Comparison of ENCODE assay signal across 22 cellular contexts in the genomic region with DNA sequence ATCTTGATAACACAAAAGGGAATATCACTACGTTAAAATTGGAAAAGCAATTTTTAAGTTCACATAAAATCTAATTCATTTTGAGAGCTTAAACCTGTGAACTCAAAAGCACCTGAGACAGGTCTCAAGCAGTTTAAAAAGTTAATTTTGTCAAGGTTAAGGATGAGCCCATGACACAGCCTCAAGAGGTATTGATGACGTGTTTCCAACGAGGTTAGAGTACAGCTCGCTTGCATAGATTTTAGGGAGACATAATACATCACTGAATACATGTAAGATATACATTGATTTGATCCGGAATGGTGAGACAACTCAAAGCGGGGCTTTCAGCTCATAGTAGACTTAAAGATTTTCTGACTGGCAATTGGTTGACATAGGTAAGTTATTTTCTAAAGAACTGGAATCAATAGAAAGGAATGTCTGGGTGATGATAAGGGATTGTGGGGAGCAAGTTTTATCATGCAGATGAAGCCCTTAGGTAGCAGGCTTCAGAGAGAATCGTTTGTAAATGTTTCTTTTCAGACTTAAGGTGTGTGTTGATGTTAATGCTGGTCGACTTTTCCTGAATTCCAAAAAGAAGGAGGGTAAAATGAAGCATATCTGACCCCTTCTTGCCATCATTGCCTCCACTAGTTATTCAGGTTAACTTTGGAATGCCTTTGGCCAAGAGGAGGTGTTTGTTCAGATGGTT.
DNase-seq lines count a peak whose midpoint lies in the region; ATAC-seq, FAIRE-seq and TF ChIP-seq lines count a peak whose summit lies in the region.
"Had no signal": no experiment of that assay in that cellular context is flagged by ENCODE, and none has a peak within 500 bp of the region (broad histone marks: within the 10 kb centered on the region; RNA-seq: fewer than 3 reads in every experiment).

No MANE protein-coding gene starts in this region.

- intact Hi-C loops in pancreas (cut with DNase I): no loop called here

- H3K79me2 ChIP-seq in H9 (ENCODE audit: insufficient read depth, low read length) (no peaks in the 10 kb centered on the region), SU-DHL-6 (ENCODE audit: insufficient read depth, low read length) (no peaks in the 10 kb centered on the region)

- H3K23ac ChIP-seq in H9 (ENCODE audit: insufficient read length, low read depth, low read length): no peak overlapping the region

- H3T11ph ChIP-seq in H9 (ENCODE audit: low read length): no peak overlapping the region

- no peak overlapping the region for H2BK20ac ChIP-seq in H9 (ENCODE audit: low read depth, low read length, poor library complexity, severe bottlenecking)

- H4K20me1 ChIP-seq in H9 (ENCODE audit: control insufficient read depth, insufficient read depth, insufficient read length): no peaks in the 10 kb centered on the region
- no peaks in the 10 kb centered on the region for H4K20me1 ChIP-seq in SU-DHL-6 (ENCODE audit: low read depth, low read length)

- TF ChIP-seq CTCF in H9 (conservative IDR thresholded peaks at IDR 0.05) (no peak), SU-DHL-6 (IDR thresholded peaks at IDR 0.05; ENCODE audit: insufficient read depth, low read length, poor library complexity, severe bottlenecking) (no peak), pancreas (IDR thresholded peaks at IDR 0.05) (no peak)

- no peak overlapping the region for H2BK12ac ChIP-seq in H9 (ENCODE audit: insufficient read length, low read depth, low read length)

- no peaks in the 10 kb centered on the region for H3K23me2 ChIP-seq in H9 (ENCODE audit: insufficient read length, low read depth, low read length, poor library complexity, severe bottlenecking)

- H3K79me1 ChIP-seq in H9 (ENCODE audit: insufficient read depth, low read depth, low read length, poor library complexity, severe bottlenecking): no peaks in the 10 kb centered on the region

- no peak overlapping the region for H4K91ac ChIP-seq in H9 (ENCODE audit: insufficient read length, low read depth, low read length)

- H3K4ac ChIP-seq in H9 (ENCODE audit: low read depth, low read length): no peak overlapping the region

- no peak overlapping the region for H3K4me3 ChIP-seq in SU-DHL-6 (ENCODE audit: insufficient read depth, low read length, poor library complexity, severe bottlenecking)
- H3K4me3 ChIP-seq in pancreas: no peak overlapping the region

- no peak for DNase-seq in H9
- DNase-seq in iPS DF 19.7 (ENCODE audit: low read depth, low spot score): peak; percentile 45
- no peak for DNase-seq in NCI-H2081 treated with DMSO at 0.1 percent for 48 hours (lab: John Stamatoyannopoulos, UW)
- DNase-seq in pancreas: no peak
- DNase-seq in NCI-H446 (lab: John Stamatoyannopoulos, UW): no peak
- DNase-seq: ACHN; BE2C; C1 segment of cervical spinal cord; CD4-positive, CD25-positive, alpha-beta regulatory T cell; CD8-positive, alpha-beta memory T cell; COR-L47; DMS153; DMS79; GDM1; HCEC 1CT; KG1 had no signal

- no peaks in the 10 kb centered on the region for H3K4me1 ChIP-seq in H9 (ENCODE audit: insufficient read depth, low read length)
- no peaks in the 10 kb centered on the region for H3K4me1 ChIP-seq in pancreas
- H3K4me1 ChIP-seq: BE2C had no signal

- H3K9me2 ChIP-seq in SU-DHL-6 (replicated peaks; ENCODE audit: insufficient read depth, low read length): no peaks in the 10 kb centered on the region

- H3K27ac Mint-ChIP-seq in H9: peak overlapping the region; percentile 68 to 98 (median 83); a peak in 6 of 7 replicates
- H3K27ac Mint-ChIP-seq: CD4-positive, CD25-positive, alpha-beta regulatory T cell; CD8-positive, alpha-beta memory T cell had no signal

- H3K27ac ChIP-seq in H9 (ENCODE audit: insufficient read length, low read depth, low read length) (peak overlapping the region; percentile 50), SU-DHL-6 (ENCODE audit: low read depth, low read length) (no peak overlapping the region), pancreas (no peak overlapping the region)
- H3K27ac ChIP-seq: HL-60 had no signal

- H3F3A ChIP-seq in SU-DHL-6 (ENCODE audit: insufficient read depth): no peaks in the 10 kb centered on the region

- H3K4me2 ChIP-seq in H9 (ENCODE audit: insufficient read depth, insufficient read length, low read length): no peak overlapping the region
- no peak overlapping the region for H3K4me2 ChIP-seq in SU-DHL-6 (ENCODE audit: low read depth, low read length, poor library complexity, severe bottlenecking)

- no peaks in the 10 kb centered on the region for H3K27me3 Mint-ChIP-seq in H9 (ENCODE audit: low read depth)
- H3K27me3 Mint-ChIP-seq: CD4-positive, CD25-positive, alpha-beta regulatory T cell; CD8-positive, alpha-beta memory T cell had no signal

- H3K9me3 Mint-ChIP-seq in H9: peaks cover 17 to 29% of the 10 kb centered on the region in 2 experiments

- ATAC-seq in pancreas (no peak), HG02623 (IDR thresholded peaks at IDR 0.05; ENCODE audit: unreplicated experiment) (no peak)

- H3K36me3 ChIP-seq in SU-DHL-6 (ENCODE audit: low read length) (peaks cover 5% of the 10 kb centered on the region; the same call in 1 of the 2 replicates), pancreas (no peaks in the 10 kb centered on the region)
- H3K36me3 ChIP-seq: BE2C had no signal

- H3K4me1 Mint-ChIP-seq in H9: peaks cover 16 to 21% of the 10 kb centered on the region in 2 experiments
- H3K4me1 Mint-ChIP-seq: CD4-positive, CD25-positive, alpha-beta regulatory T cell; CD8-positive, alpha-beta memory T cell had no signal

- H3K9me3 ChIP-seq in H9 (ENCODE audit: control insufficient read depth, low read depth, low read length): peaks cover 8% of the 10 kb centered on the region
- H3K9me3 ChIP-seq in SU-DHL-6 (ENCODE audit: insufficient read depth, low read length): peaks cover 11% of the 10 kb centered on the region; the same call in 1 of the 2 replicates
- H3K9me3 ChIP-seq in pancreas: no peaks in the 10 kb centered on the region
- H3K9me3 ChIP-seq: BE2C had no signal

- no peak overlapping the region for H2BK5ac ChIP-seq in H9 (ENCODE audit: insufficient read length, low read length)

- peak overlapping the region in 1 of 2 experiments; percentile 40; a peak in 3 of 5 replicates for H3K4me3 Mint-ChIP-seq in H9
- H3K4me3 Mint-ChIP-seq: CD4-positive, CD25-positive, alpha-beta regulatory T cell; CD8-positive, alpha-beta memory T cell had no signal

- no peak overlapping the region for H4K8ac ChIP-seq in H9 (replicated peaks; ENCODE audit: insufficient read length, low read depth, low read length)

- no peak overlapping the region for H4K5ac ChIP-seq in H9 (ENCODE audit: insufficient read length, low read depth, low read length)

- H3K27me3 ChIP-seq in H9 (ENCODE audit: insufficient read depth, low read length) (no peaks in the 10 kb centered on the region), SU-DHL-6 (ENCODE audit: low read length) (no peaks in the 10 kb centered on the region), pancreas (no peaks in the 10 kb centered on the region)
- H3K27me3 ChIP-seq: BE2C had no signal

- H2AFZ ChIP-seq in H9 (ENCODE audit: low read length): no peak overlapping the region
- peak overlapping the region; percentile 70 for H2AFZ ChIP-seq in SU-DHL-6 (ENCODE audit: low read depth, low read length, severe bottlenecking)

- H3K9ac ChIP-seq in H9 (ENCODE audit: extremely low read depth, insufficient read length, low read length): no peak overlapping the region
- H3K9ac ChIP-seq in SU-DHL-6 (ENCODE audit: low read length): no peak overlapping the region

- no peak overlapping the region for H2BK15ac ChIP-seq in H9 (ENCODE audit: low read depth, low read length)

- no peak overlapping the region for H2BK120ac ChIP-seq in H9 (ENCODE audit: low read depth, low read length, poor library complexity, severe bottlenecking)

- no peak overlapping the region for H2AK5ac ChIP-seq in H9 (ENCODE audit: insufficient read length, low read length)

- H3K18ac ChIP-seq in H9 (ENCODE audit: insufficient read length, low read depth, low read length): no peak overlapping the region

- no CpG with 5 or more reads among the region's 8 CpGs for WGBS in H9 (ENCODE audit: extremely low coverage, insufficient read length, low lambda C conversion rate)
- 44 to 54% methylated on average over 8 of the region's 8 CpGs for WGBS in pancreas, 2 donors

- no peak overlapping the region for H3K14ac ChIP-seq in H9 (ENCODE audit: insufficient read depth, low read length)

- FAIRE-seq in pancreas (lab: Jason Lieb, UNC): no peak
- FAIRE-seq: A204.1, GM12892, GM18507 had no signal

- no peak overlapping the region for H3K56ac ChIP-seq in H9 (ENCODE audit: insufficient read length, low read depth, low read length)

- peaks cover 6 to 36% (median 8%) of the 10 kb centered on the region in 3 experiments for H3K36me3 Mint-ChIP-seq in H9 (ENCODE audit: insufficient read depth in 1 of 3, low read depth in 3 of 3)
- H3K36me3 Mint-ChIP-seq: CD4-positive, CD25-positive, alpha-beta regulatory T cell; CD8-positive, alpha-beta memory T cell had no signal
